In genomic region chr13:59494560-59494970, GRCh38 we compare ENCODE assay signal across 13 cellular contexts.
DNase-seq lines count a peak whose midpoint lies in the region; ATAC-seq and TF ChIP-seq lines count a peak whose summit lies in the region.
"Had no signal": no experiment of that assay in that cellular context is flagged by ENCODE, and none has a peak within 500 bp of the region (broad histone marks: within the 10 kb centered on the region; RNA-seq: fewer than 3 reads in every experiment).

No MANE protein-coding gene starts in this region.

- no peak overlapping the region for H3K27ac ChIP-seq in GM23338 (ENCODE audit: low read depth)
- H3K27ac ChIP-seq: ovary had no signal

- no peaks in the 10 kb centered on the region for H3K36me3 Mint-ChIP-seq in GM23338 (ENCODE audit: low read depth)
- H3K36me3 Mint-ChIP-seq in stimulated activated effector memory CD8-positive, alpha-beta T cell treated with anti-CD3 and anti-CD28 coated beads, Interleukin-12 subunit alpha, Interleukin-12 subunit beta, amount 100 ng/mL, for 72 hours: no peaks in the 10 kb centered on the region
- no peaks in the 10 kb centered on the region for H3K36me3 Mint-ChIP-seq in effector memory CD8-positive, alpha-beta T cell (ENCODE audit: insufficient read depth)

- H3K9ac ChIP-seq in adipocyte (ENCODE audit: low read length): no peak overlapping the region

- H3K9me3 ChIP-seq in adipocyte (ENCODE audit: control insufficient read depth, low read length): no peaks in the 10 kb centered on the region
- H3K9me3 ChIP-seq: HAP-1, ovary had no signal

- no peaks in the 10 kb centered on the region for H3K27me3 Mint-ChIP-seq in GM23338 (ENCODE audit: insufficient read depth, low read depth, poor library complexity)
- H3K27me3 Mint-ChIP-seq in effector memory CD8-positive, alpha-beta T cell: peaks cover 0 to 3% of the 10 kb centered on the region in 2 donors

- ATAC-seq in GM23338: no peak
- no peak for ATAC-seq in stimulated activated effector memory CD8-positive, alpha-beta T cell treated with anti-CD3 and anti-CD28 coated beads, Interleukin-12 subunit alpha, Interleukin-12 subunit beta, amount 100 ng/mL, for 72 hours
- ATAC-seq in HG02678 (IDR thresholded peaks at IDR 0.05; ENCODE audit: unreplicated experiment): no peak
- ATAC-seq in effector memory CD8-positive, alpha-beta T cell (replicated peaks): no peak

- no peaks in the 10 kb centered on the region for H3K9me2 ChIP-seq in GM23338 (ENCODE audit: insufficient read depth)

- no peak overlapping the region for H3K4me3 Mint-ChIP-seq in GM23338
- no peak overlapping the region for H3K4me3 Mint-ChIP-seq in stimulated activated effector memory CD8-positive, alpha-beta T cell treated with anti-CD3 and anti-CD28 coated beads, Interleukin-12 subunit alpha, Interleukin-12 subunit beta, amount 100 ng/mL, for 72 hours
- no peak overlapping the region for H3K4me3 Mint-ChIP-seq in effector memory CD8-positive, alpha-beta T cell

- DNase-seq in GM23338 (ENCODE audit: low spot score) (no peak), adipocyte (ENCODE audit: low read depth) (peak; percentile 67), fibroblast of the conjunctiva (ENCODE audit: low read depth) (peak; percentile 74), retinal pigment epithelial cell (ENCODE audit: low read depth) (peak; percentile 26)
- DNase-seq in stimulated activated effector memory CD8-positive, alpha-beta T cell treated with anti-CD3 and anti-CD28 coated beads, Interleukin-12 subunit alpha, Interleukin-12 subunit beta, amount 100 ng/mL, for 72 hours (ENCODE audit: low spot score in 2 of 2): no peak
- no peak for DNase-seq in effector memory CD8-positive, alpha-beta T cell
- no peak for DNase-seq in activated CD4-positive, alpha-beta T cell treated with anti-CD3 and anti-CD28 coated beads, Interleukin-2, amount 50 U/mL, for 1 hour
- DNase-seq: activated CD8-positive, alpha-beta memory T cell treated with anti-CD3 and anti-CD28 coated beads, Interleukin-2, amount 50 U/mL, for 48 hours; amygdala; KBM-7 had no signal

- H3K4me3 ChIP-seq in GM23338 (no peak overlapping the region), adipocyte (ENCODE audit: low read length) (no peak overlapping the region), retinal pigment epithelial cell (ENCODE audit: low read length) (no peak overlapping the region)
- H3K4me3 ChIP-seq: HAP-1, ovary had no signal

- H3K9me3 Mint-ChIP-seq in GM23338: no peaks in the 10 kb centered on the region
- H3K9me3 Mint-ChIP-seq in stimulated activated effector memory CD8-positive, alpha-beta T cell treated with anti-CD3 and anti-CD28 coated beads, Interleukin-12 subunit alpha, Interleukin-12 subunit beta, amount 100 ng/mL, for 72 hours: no peaks in the 10 kb centered on the region
- H3K9me3 Mint-ChIP-seq in effector memory CD8-positive, alpha-beta T cell: no peaks in the 10 kb centered on the region

- H3K4me1 Mint-ChIP-seq in GM23338: peaks cover 29% of the 10 kb centered on the region
- no peaks in the 10 kb centered on the region for H3K4me1 Mint-ChIP-seq in stimulated activated effector memory CD8-positive, alpha-beta T cell treated with anti-CD3 and anti-CD28 coated beads, Interleukin-12 subunit alpha, Interleukin-12 subunit beta, amount 100 ng/mL, for 72 hours
- no peaks in the 10 kb centered on the region for H3K4me1 Mint-ChIP-seq in effector memory CD8-positive, alpha-beta T cell (ENCODE audit: low read depth in 2 of 2)

- H3K36me3 ChIP-seq in GM23338 (ENCODE audit: insufficient read depth) (no peaks in the 10 kb centered on the region), adipocyte (ENCODE audit: control insufficient read depth, insufficient read depth, low read length, severe bottlenecking) (no peaks in the 10 kb centered on the region)
- H3K36me3 ChIP-seq: HAP-1, ovary had no signal

- H3K4me1 ChIP-seq in GM23338 (ENCODE audit: insufficient read depth) (peaks cover 7% of the 10 kb centered on the region; the same call in 1 of the 2 replicates), adipocyte (ENCODE audit: control insufficient read depth, insufficient read depth, low read length) (no peaks in the 10 kb centered on the region)

- no peak overlapping the region for H3K4me2 ChIP-seq in GM23338

- H3K27ac Mint-ChIP-seq in GM23338: no peak overlapping the region
- no peak overlapping the region for H3K27ac Mint-ChIP-seq in stimulated activated effector memory CD8-positive, alpha-beta T cell treated with anti-CD3 and anti-CD28 coated beads, Interleukin-12 subunit alpha, Interleukin-12 subunit beta, amount 100 ng/mL, for 72 hours
- no peak overlapping the region for H3K27ac Mint-ChIP-seq in effector memory CD8-positive, alpha-beta T cell

- TF ChIP-seq CTCF in GM23338 (conservative IDR thresholded peaks at IDR 0.05; ENCODE audit: low read depth in 2 of 2) (no peak), retinal pigment epithelial cell (conservative IDR thresholded peaks at IDR 0.05; ENCODE audit: low read depth, low read length) (no peak)

- H2AFZ ChIP-seq in GM23338: 0 out of 2 replicates have a peak overlapping the region, but pooled peaks have one; percentile 23

- H4K20me1 ChIP-seq in GM23338 (replicated peaks; ENCODE audit: insufficient read depth): no peaks in the 10 kb centered on the region

- H3F3A ChIP-seq in GM23338 (replicated peaks; ENCODE audit: low read depth): no peaks in the 10 kb centered on the region

- H3K27me3 ChIP-seq in GM23338 (ENCODE audit: insufficient read depth): no peaks in the 10 kb centered on the region
- peaks cover 33% of the 10 kb centered on the region for H3K27me3 ChIP-seq in adipocyte (replicated peaks; ENCODE audit: control insufficient read depth, insufficient read depth, low read length)
- H3K27me3 ChIP-seq: ovary had no signal

- H3K79me2 ChIP-seq in GM23338 (replicated peaks; ENCODE audit: insufficient read depth): no peaks in the 10 kb centered on the region

TF ChIP-seq in GM23338, 12 proteins besides CTCF, POLR2A, EP300 and RAD21:
- no peak for TF ChIP-seq REST (IDR thresholded peaks at IDR 0.05; ENCODE audit: unreplicated experiment)
- no peak for TF ChIP-seq EZH2 (IDR thresholded peaks at IDR 0.05; ENCODE audit: low read depth, unreplicated experiment)
- TF ChIP-seq EZH2phosphoT487 (IDR thresholded peaks at IDR 0.05; ENCODE audit: unreplicated experiment): no peak

Comparison
In these comparisons a context has a peak if more than half of its experiments do, and no peak if none do; other contexts are left out.
1. DNase-seq: peak in adipocyte (single experiment), fibroblast of the conjunctiva (single experiment) and retinal pigment epithelial cell (single experiment); none in GM23338 (single experiment), stimulated activated effector memory CD8-positive, alpha-beta T cell treated with anti-CD3 and anti-CD28 coated beads, Interleukin-12 subunit alpha, Interleukin-12 subunit beta, amount 100 ng/mL, for 72 hours (0 of 2), effector memory CD8-positive, alpha-beta T cell (0 of 3) and activated CD4-positive, alpha-beta T cell treated with anti-CD3 and anti-CD28 coated beads, Interleukin-2, amount 50 U/mL, for 1 hour (single experiment).